1 cellular context compared by ENCODE assay signal in genomic region chr5:9617191-9617590, GRCh38.
TF ChIP-seq lines count a peak whose summit lies in the region.

No MANE protein-coding gene starts in this region.

TF ChIP-seq in GM23338, 12 proteins besides CTCF, POLR2A, EP300 and RAD21 (continued from another document):
- TF ChIP-seq ZNF462 (CRISPR knock-in tag; IDR thresholded peaks at IDR 0.05): no peak
- no peak for TF ChIP-seq NANOG (IDR thresholded peaks at IDR 0.05; ENCODE audit: borderline replicate concordance)
- no peak for TF ChIP-seq ZNF114 (CRISPR knock-in tag; IDR thresholded peaks at IDR 0.05)
- no peak for TF ChIP-seq REST (IDR thresholded peaks at IDR 0.05; ENCODE audit: unreplicated experiment)
- TF ChIP-seq EZH2 (IDR thresholded peaks at IDR 0.05; ENCODE audit: low read depth, unreplicated experiment): no peak
